ENCODE assay signal across 9 cellular contexts in genomic region chr14:99430491-99430890, GRCh38. TPM values are rescaled to one million over a fixed set of nuclear protein-coding genes. Genes with fewer than 3 reads are reported as not detected.
A peak's percentile ranks its signal among the peaks of the same experiment; 100 is the strongest.
DNase-seq lines count a peak whose midpoint lies in the region; ATAC-seq, FAIRE-seq and TF ChIP-seq lines count a peak whose summit lies in the region.
"Had no signal": no experiment of that assay in that cellular context is flagged by ENCODE, and none has a peak within 500 bp of the region (broad histone marks: within the 10 kb centered on the region; RNA-seq: fewer than 3 reads in every experiment).

No MANE protein-coding gene starts in this region.

- peaks cover 3% of the 10 kb centered on the region for H3K9me3 Mint-ChIP-seq in activated CD4-positive, alpha-beta T cell treated with anti-CD3 and anti-CD28 coated beads for 36 hours (ENCODE audit: low read depth)
- H3K9me3 Mint-ChIP-seq in activated CD4-positive, alpha-beta T cell treated with anti-CD3 and anti-CD28 coated beads, Interleukin-2, amount 10 ng/mL, durations not matched to agents 24 days and 14 days, result peaks cover 4% of the 10 kb centered on the region
- peaks cover 10% of the 10 kb centered on the region for H3K9me3 Mint-ChIP-seq in mesothelial cell of epicardium

- FAIRE-seq in GM12878 (lab: Jason Lieb, UNC), result no peak

- in situ Hi-C loops in GM12878 (cut with MboI), result no loop called here

- TF ChIP-seq CTCF in GM12878 (IDR thresholded peaks at IDR 0.05 in 2 of 3, conservative IDR thresholded peaks at IDR 0.05 in 1 of 3; ENCODE audit: control insufficient read depth in 2 of 3, extremely low read depth in 1 of 3, insufficient read depth in 1 of 3, low read depth in 3 of 3, low read length in 3 of 3), result peak in 2 of 3 experiments; percentile 10 to 51; a peak in 3 of 6 replicates
- peak; percentile 4 for TF ChIP-seq CTCF in mesothelial cell of epicardium (IDR thresholded peaks at IDR 0.05; ENCODE audit: unreplicated experiment)
- no peak for TF ChIP-seq CTCF in ascending aorta (IDR thresholded peaks at IDR 0.05)

- BruUV-seq in GM12878 (replicated peaks; lab: Mats Ljungman, UMichigan), result no TSS peak

- no peak for TF ChIP-seq EP300 in GM12878 (IDR thresholded peaks at IDR 0.05; ENCODE audit: borderline replicate concordance in 1 of 2, control insufficient read depth in 1 of 2, low read depth in 2 of 2, low read length in 2 of 2)

- H4K20me1 ChIP-seq in GM12878 (ENCODE audit: control insufficient read depth, insufficient read depth), result no peaks in the 10 kb centered on the region

- H3K4me1 Mint-ChIP-seq in activated CD4-positive, alpha-beta T cell treated with anti-CD3 and anti-CD28 coated beads for 36 hours, result peaks cover 13% of the 10 kb centered on the region
- H3K4me1 Mint-ChIP-seq in activated CD4-positive, alpha-beta T cell treated with anti-CD3 and anti-CD28 coated beads, Interleukin-2, amount 10 ng/mL, durations not matched to agents 24 days and 14 days, result no peaks in the 10 kb centered on the region
- H3K4me1 Mint-ChIP-seq in mesothelial cell of epicardium, result peaks cover 8% of the 10 kb centered on the region

- H3K79me2 ChIP-seq in GM12878 (ENCODE audit: control insufficient read depth, insufficient read depth, low read length), result no peaks in the 10 kb centered on the region

- H3K4me1 ChIP-seq in GM12878 (ENCODE audit: control insufficient read depth, insufficient read depth, low read length) (no peaks in the 10 kb centered on the region), ascending aorta (peaks cover 2 to 4% of the 10 kb centered on the region in 2 donors)

- H3K36me3 Mint-ChIP-seq in activated CD4-positive, alpha-beta T cell treated with anti-CD3 and anti-CD28 coated beads for 36 hours (ENCODE audit: low read depth), result peaks cover 55% of the 10 kb centered on the region
- peaks cover 53% of the 10 kb centered on the region for H3K36me3 Mint-ChIP-seq in activated CD4-positive, alpha-beta T cell treated with anti-CD3 and anti-CD28 coated beads, Interleukin-2, amount 10 ng/mL, durations not matched to agents 24 days and 14 days (ENCODE audit: low read depth)
- peaks cover 39% of the 10 kb centered on the region for H3K36me3 Mint-ChIP-seq in mesothelial cell of epicardium

- H3K27ac ChIP-seq in GM12878 (ENCODE audit: control insufficient read depth, insufficient read depth) (no peak overlapping the region), ascending aorta (peak overlapping the region in 1 of 2 donors; percentile 57)
- H3K27ac ChIP-seq: skin epidermis had no signal

- intact Hi-C loops in activated CD4-positive, alpha-beta T cell treated with anti-CD3 and anti-CD28 coated beads for 36 hours (cut with DNase I, micrococcal nuclease), result no loop called here
- intact Hi-C loops in activated CD4-positive, alpha-beta T cell treated with anti-CD3 and anti-CD28 coated beads, Interleukin-2, amount 10 ng/mL, durations not matched to agents 24 days and 14 days (cut with micrococcal nuclease), result no loop called here
- intact Hi-C loops in GM12878 (cut with micrococcal nuclease; ENCODE audit: unreplicated experiment) (no loop called here), ascending aorta (cut with DNase I) (no loop called here)

- H3K4me3 ChIP-seq in GM12878 (no peak overlapping the region), ascending aorta (no peak overlapping the region)
- H3K4me3 ChIP-seq: skin epidermis had no signal

- RAD21 ChIA-PET in GM12878 (lab: Charles Lee; ENCODE audit: unreplicated experiment), result no interaction called here

- TF ChIP-seq POLR2A in GM12878 (IDR thresholded peaks at IDR 0.05; ENCODE audit: low read depth, low read length), result no peak

- peaks cover 3% of the 10 kb centered on the region; the same call in 2 of the 3 replicates for H3K9me3 ChIP-seq in GM12878 (replicated peaks; ENCODE audit: control insufficient read depth, insufficient read depth, low read length)
- no peaks in the 10 kb centered on the region for H3K9me3 ChIP-seq in ascending aorta

- no peaks in the 10 kb centered on the region for H3K27me3 Mint-ChIP-seq in activated CD4-positive, alpha-beta T cell treated with anti-CD3 and anti-CD28 coated beads for 36 hours
- H3K27me3 Mint-ChIP-seq in activated CD4-positive, alpha-beta T cell treated with anti-CD3 and anti-CD28 coated beads, Interleukin-2, amount 10 ng/mL, durations not matched to agents 24 days and 14 days, result no peaks in the 10 kb centered on the region
- H3K27me3 Mint-ChIP-seq in mesothelial cell of epicardium (ENCODE audit: low read depth), result no peaks in the 10 kb centered on the region

- no peak overlapping the region for H3K9ac ChIP-seq in GM12878 (ENCODE audit: control insufficient read depth, insufficient read depth, low read length)

- CTCF ChIA-PET in activated CD4-positive, alpha-beta T cell treated with anti-CD3 and anti-CD28 coated beads for 36 hours (lab: Charles Lee), result interaction anchor here (0.6 to 0.7 kb wide), 3 partner anchors 12 to 50 kb away, joined by 3 to 4 read pairs (median 4); no protein-coding TSS in a partner anchor
- CTCF ChIA-PET in GM12878 (lab: Yijun Ruan, JAX), result interaction anchor here (1.1 kb wide), 1 partner anchor 15 kb away, joined by 4 read pairs; no protein-coding TSS in a partner anchor

- peak; percentile 92 for ATAC-seq in activated CD4-positive, alpha-beta T cell treated with anti-CD3 and anti-CD28 coated beads for 36 hours
- peak; percentile 72 for ATAC-seq in HG03432 (IDR thresholded peaks at IDR 0.05; ENCODE audit: unreplicated experiment)
- ATAC-seq in GM12878, result no peak

- TF ChIP-seq RAD21 in GM12878 (IDR thresholded peaks at IDR 0.05; ENCODE audit: insufficient read depth, low read depth, low read length), result no peak

- POLR2A ChIA-PET in activated CD4-positive, alpha-beta T cell treated with anti-CD3 and anti-CD28 coated beads for 36 hours (lab: Charles Lee), result no interaction called here
- POLR2A ChIA-PET in GM12878 (lab: Charles Lee), result no interaction called here

- WGBS in GM12878 (ENCODE audit: insufficient coverage, insufficient replicate concordance, low lambda C conversion rate, missing lambda C conversion rate), result 35% methylated on average over 6 of the region's 7 CpGs

- H3K27me3 ChIP-seq in GM12878 (replicated peaks in 1 of 2; ENCODE audit: control insufficient read depth in 2 of 2, insufficient read depth in 2 of 2, low read length in 1 of 2), result no peaks in the 10 kb centered on the region
- H3K27me3 ChIP-seq in ascending aorta, result no peaks in the 10 kb centered on the region

- H2AFZ ChIP-seq in GM12878 (ENCODE audit: control insufficient read depth, low read depth, low read length), result no peak overlapping the region

- no peak overlapping the region for H3K27ac Mint-ChIP-seq in activated CD4-positive, alpha-beta T cell treated with anti-CD3 and anti-CD28 coated beads for 36 hours
- no peak overlapping the region for H3K27ac Mint-ChIP-seq in activated CD4-positive, alpha-beta T cell treated with anti-CD3 and anti-CD28 coated beads, Interleukin-2, amount 10 ng/mL, durations not matched to agents 24 days and 14 days
- no peak overlapping the region for H3K27ac Mint-ChIP-seq in mesothelial cell of epicardium

- DNase-seq in activated CD4-positive, alpha-beta T cell treated with anti-CD3 and anti-CD28 coated beads for 36 hours, result peak; percentile 64
- no peak for DNase-seq in activated CD4-positive, alpha-beta T cell treated with anti-CD3 and anti-CD28 coated beads, Interleukin-2, amount 10 ng/mL, durations not matched to agents 24 days and 14 days
- DNase-seq in GM12878 (ENCODE audit: low read depth, low spot score) (no peak), mesothelial cell of epicardium (ENCODE audit: low spot score in 2 of 2, unreplicated experiment in 2 of 2) (no peak), ascending aorta (ENCODE audit: low spot score in 2 of 2) (no peak), DMS153 treated with DMSO at 0.1 percent for 48 hours (lab: John Stamatoyannopoulos, UW; ENCODE audit: unreplicated experiment) (no peak)
- DNase-seq in effector CD8-positive, alpha-beta T cell (lab: John Stamatoyannopoulos, UW), result no peak

- H3K4me3 Mint-ChIP-seq in activated CD4-positive, alpha-beta T cell treated with anti-CD3 and anti-CD28 coated beads for 36 hours, result no peak overlapping the region
- no peak overlapping the region for H3K4me3 Mint-ChIP-seq in activated CD4-positive, alpha-beta T cell treated with anti-CD3 and anti-CD28 coated beads, Interleukin-2, amount 10 ng/mL, durations not matched to agents 24 days and 14 days
- no peak overlapping the region for H3K4me3 Mint-ChIP-seq in mesothelial cell of epicardium

- SMC1A ChIA-PET in GM12878 (lab: Charles Lee; ENCODE audit: uncharacterized antibody, unreplicated experiment), result no interaction called here

- no peak overlapping the region for H3K4me2 ChIP-seq in GM12878 (ENCODE audit: control insufficient read depth, insufficient read depth)

- H3K36me3 ChIP-seq in GM12878 (ENCODE audit: control insufficient read depth in 2 of 2, insufficient read depth in 2 of 2, low read length in 1 of 2) (peaks cover 6 to 13% of the 10 kb centered on the region in 2 experiments; a peak in 3 of 4 replicates), ascending aorta (peaks cover 9 to 24% of the 10 kb centered on the region in 2 donors)

RNA-seq across cellular contexts. Expression of gene SETD3, which starts 50.2 kb away (rescaled TPM):
- total RNA-seq in activated CD4-positive, alpha-beta T cell treated with anti-CD3 and anti-CD28 coated beads for 36 hours, result 10 to 100 TPM; 51.5 to 62.3 TPM
- 57.9 and 59.0 TPM in 2 replicates for total RNA-seq in activated CD4-positive, alpha-beta T cell treated with anti-CD3 and anti-CD28 coated beads, Interleukin-2, amount 10 ng/mL, durations not matched to agents 24 days and 14 days
- total RNA-seq in GM12878 (2013; cell fraction: nucleolus; rRNA removed), result 33.3 and 35.2 TPM in 2 replicates
- total RNA-seq in GM12878 (2014; rRNA removed) (31.4 and 39.8 TPM in 2 replicates), GM12878 (2014; rRNA removed; fragmentation: Illumina TruSeq; extraction: Trizol) (43.9 and 44.1 TPM in 2 replicates), GM12878 (2021) (39.7 and 40.2 TPM in 2 replicates), mesothelial cell of epicardium (47.4 to 49.3 TPM (median 47.7 TPM) in 3 replicates), ascending aorta (26.4 TPM)
- 15.2 TPM for polyA plus RNA-seq in GM12878 (2011; ENCODE audit: low read depth)
- polyA plus RNA-seq in GM12878 (2011; rRNA removed) (32.0 and 32.1 TPM in 2 replicates), GM12878 (2014; fragmentation: Illumina TruSeq; extraction: Trizol) (42.6 and 49.4 TPM in 2 replicates), GM12878 (2014; fragmentation: Nextera tagmentation; extraction: Ambion mirVana) (10 to 100 TPM; 11.3 to 17.3 TPM), GM12878 (2014; rRNA removed) (23.5 and 33.3 TPM in 2 replicates), GM12878 (2016; fragmentation: Nextera tagmentation; extraction: Ambion mirVana) (10 to 100 TPM; 41.3 to 44.2 TPM)
- polyA plus RNA-seq in GM12878 (2011; cell fraction: cytosol; rRNA removed), result 20.6 and 23.2 TPM in 2 replicates
- 17.7 and 17.9 TPM in 2 replicates for polyA plus RNA-seq in GM12878 (2011; cell fraction: nucleus; rRNA removed)
- polyA plus RNA-seq in GM12878 (2012), result 18.2 and 22.5 TPM in 2 replicates
- polyA minus RNA-seq in GM12878 (2011; rRNA and poly(A)+ RNA removed), result 35.9 and 41.7 TPM in 2 replicates
- 24.3 and 27.6 TPM in 2 replicates for polyA minus RNA-seq in GM12878 (2011; cell fraction: cytosol; rRNA and poly(A)+ RNA removed)
- 16.4 and 22.9 TPM in 2 replicates for polyA minus RNA-seq in GM12878 (2011; cell fraction: nucleus; rRNA and poly(A)+ RNA removed)

RNA-seq across cellular contexts. Expression of gene CCNK, which starts 50.7 kb away (rescaled TPM):
- total RNA-seq in activated CD4-positive, alpha-beta T cell treated with anti-CD3 and anti-CD28 coated beads for 36 hours, result 10 to 100 TPM; 93.7 to 96.2 TPM
- 79.5 and 83.6 TPM in 2 replicates for total RNA-seq in activated CD4-positive, alpha-beta T cell treated with anti-CD3 and anti-CD28 coated beads, Interleukin-2, amount 10 ng/mL, durations not matched to agents 24 days and 14 days
- total RNA-seq in GM12878 (2013; cell fraction: nucleolus; rRNA removed), result 120 and 141 TPM in 2 replicates
- total RNA-seq in GM12878 (2014; rRNA removed), result 22.4 and 23.1 TPM in 2 replicates
- total RNA-seq in GM12878 (2014; rRNA removed; fragmentation: Illumina TruSeq; extraction: Trizol), result 14.1 and 18.3 TPM in 2 replicates
- total RNA-seq in GM12878 (2021), result 74.6 and 83.1 TPM in 2 replicates
- polyA plus RNA-seq in GM12878 (2011; ENCODE audit: low read depth), result 38.0 TPM
- 10.0 and 10.8 TPM in 2 replicates for polyA plus RNA-seq in GM12878 (2011; rRNA removed)
- polyA plus RNA-seq in GM12878 (2011; cell fraction: cytosol; rRNA removed), result 19.7 and 25.6 TPM in 2 replicates
- polyA plus RNA-seq in GM12878 (2011; cell fraction: nucleus; rRNA removed), result 24.8 and 29.0 TPM in 2 replicates
- 53.6 and 58.8 TPM in 2 replicates for polyA plus RNA-seq in GM12878 (2012)
- 85.1 and 88.0 TPM in 2 replicates for polyA plus RNA-seq in GM12878 (2014; fragmentation: Illumina TruSeq; extraction: Trizol)
- polyA plus RNA-seq in GM12878 (2014; fragmentation: Nextera tagmentation; extraction: Ambion mirVana), result 10 to 100 TPM; 15.5 to 21.2 TPM
- 22.5 TPM in 2 replicates for polyA plus RNA-seq in GM12878 (2014; rRNA removed)
- 10 to 100 TPM; 31.2 to 32.6 TPM for polyA plus RNA-seq in GM12878 (2016; fragmentation: Nextera tagmentation; extraction: Ambion mirVana)
- 24.2 and 25.2 TPM in 2 replicates for polyA minus RNA-seq in GM12878 (2011; rRNA and poly(A)+ RNA removed)
- polyA minus RNA-seq in GM12878 (2011; cell fraction: cytosol; rRNA and poly(A)+ RNA removed), result 19.4 and 24.3 TPM in 2 replicates
- polyA minus RNA-seq in GM12878 (2011; cell fraction: nucleus; rRNA and poly(A)+ RNA removed), result 33.4 and 37.2 TPM in 2 replicates
- 65.1 to 71.9 TPM (median 67.9 TPM) in 3 replicates for total RNA-seq in mesothelial cell of epicardium
- total RNA-seq in ascending aorta, result 21.9 TPM

Comparison
In these comparisons a context has a peak if more than half of its experiments do, and no peak if none do; other contexts are left out.
1. CTCF ChIP-seq: peak in GM12878 (2 of 3) and mesothelial cell of epicardium (single experiment); none in ascending aorta (0 of 3).